In genomic region chr9:86126998-86127972, GRCh38 we compare ENCODE assay signal across 8 cellular contexts. TPM values are rescaled to one million over a fixed set of nuclear protein-coding genes. Genes with fewer than 3 reads are reported as not detected.
DNase-seq lines count a peak whose midpoint lies in the region; ATAC-seq, FAIRE-seq and TF ChIP-seq lines count a peak whose summit lies in the region.

No MANE protein-coding gene starts in this region.

- CTCF ChIA-PET in activated naive CD4-positive, alpha-beta T cell treated with anti-CD3 and anti-CD28 coated beads, Interleukin-2, amount 10 ng/mL, durations not matched to agents 7 days and 5 days (lab: Charles Lee) = no interaction called here

- peaks cover 46% of the 10 kb centered on the region for H3K4me1 Mint-ChIP-seq in GM23338
- no peaks in the 10 kb centered on the region for H3K4me1 Mint-ChIP-seq in activated naive CD4-positive, alpha-beta T cell treated with anti-CD3 and anti-CD28 coated beads, Interleukin-2, amount 10 ng/mL, durations not matched to agents 7 days and 5 days

- H2AFZ ChIP-seq in GM23338 = peak overlapping the region; percentile 7; the same call in 1 of the 2 replicates
- H2AFZ ChIP-seq in keratinocyte (ENCODE audit: control insufficient read depth, low read length) = peak overlapping the region; percentile 44

- no peaks in the 10 kb centered on the region for H3K9me3 Mint-ChIP-seq in GM23338
- no peaks in the 10 kb centered on the region for H3K9me3 Mint-ChIP-seq in activated naive CD4-positive, alpha-beta T cell treated with anti-CD3 and anti-CD28 coated beads, Interleukin-2, amount 10 ng/mL, durations not matched to agents 7 days and 5 days

- H3K9me1 ChIP-seq in keratinocyte (ENCODE audit: control insufficient read depth, extremely low read depth, insufficient read depth, low read length) = no peaks in the 10 kb centered on the region

- no peak overlapping the region; the same call in 1 of the 2 replicates for H3K4me2 ChIP-seq in GM23338
- H3K4me2 ChIP-seq in keratinocyte (ENCODE audit: control insufficient read depth, extremely low read depth, insufficient read depth, low read depth, low read length) = peak overlapping the region; percentile 57

- no peak for TF ChIP-seq POLR2A in breast epithelium (IDR thresholded peaks at IDR 0.05)

- intact Hi-C loops in breast epithelium (cut with DNase I; ENCODE audit: low total_unique reads) = no loop called here

- H3K9me3 ChIP-seq in breast epithelium (no peaks in the 10 kb centered on the region), keratinocyte (ENCODE audit: control insufficient read depth, low read depth, low read length) (no peaks in the 10 kb centered on the region)

- DNase-seq in GM23338 (ENCODE audit: low spot score) (peak; percentile 94), NCI-H2196 treated with DMSO at 0.1 percent for 48 hours (lab: John Stamatoyannopoulos, UW; ENCODE audit: unreplicated experiment) (peak; percentile 98), breast epithelium (ENCODE audit: low spot score in 2 of 2) (peak; percentile 85 to 90), keratinocyte (ENCODE audit: low read depth, low spot score) (peak; percentile 52), superior temporal gyrus (ENCODE audit: extremely low spot score) (peak; percentile 30)
- DNase-seq in activated T-cell treated with anti-CD3 and anti-CD28 coated beads, Interleukin-2, amount 50 U/mL, for 1 hour = no peak
- DNase-seq in activated naive CD4-positive, alpha-beta T cell treated with anti-CD3 and anti-CD28 coated beads, Interleukin-2, amount 10 ng/mL, durations not matched to agents 7 days and 5 days = no peak

- FAIRE-seq in keratinocyte (lab: Jason Lieb, UNC) = peak; percentile 67

- H3K79me2 ChIP-seq in GM23338 (replicated peaks; ENCODE audit: insufficient read depth) = no peaks in the 10 kb centered on the region
- no peaks in the 10 kb centered on the region for H3K79me2 ChIP-seq in keratinocyte (ENCODE audit: control insufficient read depth, insufficient read depth, low read length)

- H4K20me1 ChIP-seq in GM23338 (replicated peaks; ENCODE audit: insufficient read depth) (no peaks in the 10 kb centered on the region), keratinocyte (ENCODE audit: control insufficient read depth, extremely low read depth, insufficient read depth, low read length) (no peaks in the 10 kb centered on the region)

- H3K27me3 ChIP-seq in GM23338 (ENCODE audit: insufficient read depth) (no peaks in the 10 kb centered on the region), breast epithelium (no peaks in the 10 kb centered on the region), keratinocyte (ENCODE audit: control insufficient read depth, extremely low read depth, insufficient read depth, low read length) (no peaks in the 10 kb centered on the region)

- H3K36me3 ChIP-seq in GM23338 (ENCODE audit: insufficient read depth) = no peaks in the 10 kb centered on the region
- no peaks in the 10 kb centered on the region for H3K36me3 ChIP-seq in breast epithelium
- H3K36me3 ChIP-seq in keratinocyte (ENCODE audit: control insufficient read depth in 2 of 2, extremely low read depth in 1 of 2, insufficient read depth in 2 of 2, low read length in 2 of 2) = no peaks in the 10 kb centered on the region

- dilution Hi-C loops in keratinocyte (cut with MboI; ENCODE audit: extremely low pct_ligation_motif_present, low sequenced_read_pairs) = no loop called here

- peak overlapping the region; percentile 70 for H3K27ac Mint-ChIP-seq in GM23338
- H3K27ac Mint-ChIP-seq in activated naive CD4-positive, alpha-beta T cell treated with anti-CD3 and anti-CD28 coated beads, Interleukin-2, amount 10 ng/mL, durations not matched to agents 7 days and 5 days = no peak overlapping the region

- H3K4me3 ChIP-seq in GM23338 (no peak overlapping the region), breast epithelium (no peak overlapping the region), keratinocyte (ENCODE audit: control insufficient read depth in 2 of 3, extremely low read depth in 1 of 3, insufficient read depth in 2 of 3, low read depth in 1 of 3, low read length in 3 of 3) (no peak overlapping the region)

- TF ChIP-seq CTCF in GM23338 (conservative IDR thresholded peaks at IDR 0.05; ENCODE audit: low read depth in 2 of 2) (no peak), breast epithelium (IDR thresholded peaks at IDR 0.05) (no peak), keratinocyte (optimal IDR thresholded peaks at IDR 0.05 in 1 of 3, IDR thresholded peaks at IDR 0.05 in 1 of 3, conservative IDR thresholded peaks at IDR 0.05 in 1 of 3; ENCODE audit: extremely low read depth in 1 of 3, insufficient read depth in 2 of 3, low read length in 3 of 3) (no peak)

- no peaks in the 10 kb centered on the region for H3K36me3 Mint-ChIP-seq in GM23338 (ENCODE audit: low read depth)
- no peaks in the 10 kb centered on the region for H3K36me3 Mint-ChIP-seq in activated naive CD4-positive, alpha-beta T cell treated with anti-CD3 and anti-CD28 coated beads, Interleukin-2, amount 10 ng/mL, durations not matched to agents 7 days and 5 days

- peak overlapping the region; percentile 47; the same call in 1 of the 2 replicates for H3K27ac ChIP-seq in GM23338 (ENCODE audit: low read depth)
- H3K27ac ChIP-seq in breast epithelium = peak overlapping the region; percentile 75 to 85
- H3K27ac ChIP-seq in keratinocyte (ENCODE audit: control insufficient read depth, insufficient read depth, low read length) = peak overlapping the region; percentile 3

- no peak overlapping the region for H3K9ac ChIP-seq in keratinocyte (ENCODE audit: control insufficient read depth, extremely low read depth, insufficient read depth, low read length)

- peak; percentile 97 for ATAC-seq in GM23338
- no peak for ATAC-seq in HG03196 (IDR thresholded peaks at IDR 0.05; ENCODE audit: unreplicated experiment)

- no peaks in the 10 kb centered on the region for H3F3A ChIP-seq in GM23338 (replicated peaks; ENCODE audit: low read depth)

- peaks cover 16% of the 10 kb centered on the region for H3K4me1 ChIP-seq in GM23338 (ENCODE audit: insufficient read depth)
- no peaks in the 10 kb centered on the region for H3K4me1 ChIP-seq in breast epithelium
- peaks cover 9% of the 10 kb centered on the region for H3K4me1 ChIP-seq in keratinocyte (ENCODE audit: control insufficient read depth, extremely low read depth, insufficient read depth, low read length)

- 0 out of 2 replicates have a peak, but pooled peaks cover 9% of the 10 kb centered on the region for H3K9me2 ChIP-seq in GM23338 (ENCODE audit: insufficient read depth)

- no peak overlapping the region for H3K4me3 Mint-ChIP-seq in GM23338
- H3K4me3 Mint-ChIP-seq in activated naive CD4-positive, alpha-beta T cell treated with anti-CD3 and anti-CD28 coated beads, Interleukin-2, amount 10 ng/mL, durations not matched to agents 7 days and 5 days = no peak overlapping the region

- H3K27me3 Mint-ChIP-seq in GM23338 (ENCODE audit: insufficient read depth, low read depth, poor library complexity) = peaks cover 7% of the 10 kb centered on the region
- peaks cover 6% of the 10 kb centered on the region for H3K27me3 Mint-ChIP-seq in activated naive CD4-positive, alpha-beta T cell treated with anti-CD3 and anti-CD28 coated beads, Interleukin-2, amount 10 ng/mL, durations not matched to agents 7 days and 5 days

TF ChIP-seq in GM23338, 12 proteins besides CTCF, POLR2A, EP300 and RAD21:
- no peak for TF ChIP-seq STAT1 (IDR thresholded peaks at IDR 0.05; ENCODE audit: unreplicated experiment)
TF ChIP-seq in GM23338: peak in this region for 0.

RNA-seq across cellular contexts. Expression of gene GOLM1, which starts 27.9 kb away (rescaled TPM):
- 82.1 and 92.4 TPM in 2 replicates for total RNA-seq in GM23338 (2014; rRNA removed; shearing (Covaris generic))
- polyA plus RNA-seq in GM23338 (2016; fragmentation: Nextera tagmentation; extraction: Ambion mirVana) (50.3 and 58.3 TPM in 2 replicates), keratinocyte (12.9 to 19.9 TPM (median 17.3 TPM) in 3 replicates)
- 10 to 100 TPM; 17.1 to 45.6 (median 41.0) TPM for total RNA-seq in breast epithelium
- polyA plus RNA-seq in keratinocyte (2011; ENCODE audit: low read depth) = 27.1 TPM
- 13.2 and 14.0 TPM in 2 replicates for polyA plus RNA-seq in keratinocyte (2011; cell fraction: cytosol; rRNA removed)
- polyA plus RNA-seq in keratinocyte (2011; cell fraction: nucleus; rRNA removed) = 21.0 and 25.9 TPM in 2 replicates
- polyA plus RNA-seq in keratinocyte (2012; ENCODE audit: low replicate concordance) = 16.0 and 18.6 TPM in 2 replicates
- 4.6 to 15.3 TPM (median 6.6 TPM) in 3 replicates for polyA minus RNA-seq in keratinocyte
- 13.8 TPM for polyA minus RNA-seq in keratinocyte (2011; cell fraction: cytosol; rRNA and poly(A)+ RNA removed)
- 10.2 and 14.4 TPM in 2 replicates for polyA minus RNA-seq in keratinocyte (2011; cell fraction: nucleus; rRNA and poly(A)+ RNA removed)

Comparison
In these comparisons a context has a peak if more than half of its experiments do, and no peak if none do; other contexts are left out.
1. DNase-seq: peak in GM23338 (single experiment), NCI-H2196 treated with DMSO at 0.1 percent for 48 hours (single experiment), breast epithelium (2 of 2), keratinocyte (single experiment) and superior temporal gyrus (single experiment); none in activated T-cell treated with anti-CD3 and anti-CD28 coated beads, Interleukin-2, amount 50 U/mL, for 1 hour (single experiment) and activated naive CD4-positive, alpha-beta T cell treated with anti-CD3 and anti-CD28 coated beads, Interleukin-2, amount 10 ng/mL, durations not matched to agents 7 days and 5 days (single experiment).
2. H3K27ac ChIP-seq: peak in every context shown above with its lines; median percentile 80 in breast epithelium; 47 in GM23338; 3 in keratinocyte.